Comparison of ENCODE assay signal across 1 cellular context in genomic region chr19:34994643-34995471, GRCh38.
TF ChIP-seq lines count a peak whose summit lies in the region.

No MANE protein-coding gene starts in this region.

TF ChIP-seq in HepG2, 621 proteins besides CTCF, POLR2A, EP300 and RAD21 (continued from another document and continues in another):
- TF ChIP-seq, protein P1, sequence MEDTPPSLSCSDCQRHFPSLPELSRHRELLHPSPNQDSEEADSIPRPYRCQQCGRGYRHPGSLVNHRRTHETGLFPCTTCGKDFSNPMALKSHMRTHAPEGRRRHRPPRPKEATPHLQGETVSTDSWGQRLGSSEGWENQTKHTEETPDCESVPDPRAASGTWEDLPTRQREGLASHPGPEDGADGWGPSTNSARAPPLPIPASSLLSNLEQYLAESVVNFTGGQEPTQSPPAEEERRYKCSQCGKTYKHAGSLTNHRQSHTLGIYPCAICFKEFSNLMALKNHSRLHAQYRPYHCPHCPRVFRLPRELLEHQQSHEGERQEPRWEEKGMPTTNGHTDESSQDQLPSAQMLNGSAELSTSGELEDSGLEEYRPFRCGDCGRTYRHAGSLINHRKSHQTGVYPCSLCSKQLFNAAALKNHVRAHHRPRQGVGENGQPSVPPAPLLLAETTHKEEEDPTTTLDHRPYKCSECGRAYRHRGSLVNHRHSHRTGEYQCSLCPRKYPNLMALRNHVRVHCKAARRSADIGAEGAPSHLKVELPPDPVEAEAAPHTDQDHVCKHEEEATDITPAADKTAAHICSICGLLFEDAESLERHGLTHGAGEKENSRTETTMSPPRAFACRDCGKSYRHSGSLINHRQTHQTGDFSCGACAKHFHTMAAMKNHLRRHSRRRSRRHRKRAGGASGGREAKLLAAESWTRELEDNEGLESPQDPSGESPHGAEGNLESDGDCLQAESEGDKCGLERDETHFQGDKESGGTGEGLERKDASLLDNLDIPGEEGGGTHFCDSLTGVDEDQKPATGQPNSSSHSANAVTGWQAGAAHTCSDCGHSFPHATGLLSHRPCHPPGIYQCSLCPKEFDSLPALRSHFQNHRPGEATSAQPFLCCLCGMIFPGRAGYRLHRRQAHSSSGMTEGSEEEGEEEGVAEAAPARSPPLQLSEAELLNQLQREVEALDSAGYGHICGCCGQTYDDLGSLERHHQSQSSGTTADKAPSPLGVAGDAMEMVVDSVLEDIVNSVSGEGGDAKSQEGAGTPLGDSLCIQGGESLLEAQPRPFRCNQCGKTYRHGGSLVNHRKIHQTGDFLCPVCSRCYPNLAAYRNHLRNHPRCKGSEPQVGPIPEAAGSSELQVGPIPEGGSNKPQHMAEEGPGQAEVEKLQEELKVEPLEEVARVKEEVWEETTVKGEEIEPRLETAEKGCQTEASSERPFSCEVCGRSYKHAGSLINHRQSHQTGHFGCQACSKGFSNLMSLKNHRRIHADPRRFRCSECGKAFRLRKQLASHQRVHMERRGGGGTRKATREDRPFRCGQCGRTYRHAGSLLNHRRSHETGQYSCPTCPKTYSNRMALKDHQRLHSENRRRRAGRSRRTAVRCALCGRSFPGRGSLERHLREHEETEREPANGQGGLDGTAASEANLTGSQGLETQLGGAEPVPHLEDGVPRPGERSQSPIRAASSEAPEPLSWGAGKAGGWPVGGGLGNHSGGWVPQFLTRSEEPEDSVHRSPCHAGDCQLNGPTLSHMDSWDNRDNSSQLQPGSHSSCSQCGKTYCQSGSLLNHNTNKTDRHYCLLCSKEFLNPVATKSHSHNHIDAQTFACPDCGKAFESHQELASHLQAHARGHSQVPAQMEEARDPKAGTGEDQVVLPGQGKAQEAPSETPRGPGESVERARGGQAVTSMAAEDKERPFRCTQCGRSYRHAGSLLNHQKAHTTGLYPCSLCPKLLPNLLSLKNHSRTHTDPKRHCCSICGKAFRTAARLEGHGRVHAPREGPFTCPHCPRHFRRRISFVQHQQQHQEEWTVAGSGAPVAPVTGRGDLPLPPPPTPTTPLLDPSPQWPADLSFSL (CRISPR knock-in tag; IDR thresholded peaks at IDR 0.05): no peak; the same call in 1 of the 2 replicates
- peak; percentile 43; the same call in 1 of the 2 replicates for TF ChIP-seq MIXL1 (CRISPR knock-in tag; IDR thresholded peaks at IDR 0.05)
- peak; percentile 71 for TF ChIP-seq KLF11 (CRISPR knock-in tag; IDR thresholded peaks at IDR 0.05)
- TF ChIP-seq ERF (CRISPR knock-in tag; IDR thresholded peaks at IDR 0.05): peak; percentile 84
- TF ChIP-seq ZBTB7A (CRISPR knock-in tag; IDR thresholded peaks at IDR 0.05): no peak; the same call in 1 of the 2 replicates
- no peak for TF ChIP-seq ZNF501 (CRISPR knock-in tag; IDR thresholded peaks at IDR 0.05)
- TF ChIP-seq RXRB (CRISPR knock-in tag; IDR thresholded peaks at IDR 0.05; ENCODE audit: borderline replicate concordance): peak; percentile 90
- TF ChIP-seq POLR2G (IDR thresholded peaks at IDR 0.05; ENCODE audit: low read depth, low read length): peak; percentile 65
- no peak for TF ChIP-seq MNT (IDR thresholded peaks at IDR 0.05)
- TF ChIP-seq GFI1 (CRISPR knock-in tag; IDR thresholded peaks at IDR 0.05; ENCODE audit: borderline replicate concordance): peak; percentile 46; the same call in 1 of the 2 replicates
- TF ChIP-seq ZNF383 (CRISPR knock-in tag; IDR thresholded peaks at IDR 0.05; ENCODE audit: borderline replicate concordance): no peak
- peak; percentile 84 for TF ChIP-seq CSRNP1 (CRISPR knock-in tag; IDR thresholded peaks at IDR 0.05)
- peak; percentile 42 for TF ChIP-seq KAT8 (CRISPR knock-in tag; IDR thresholded peaks at IDR 0.05)
- peak; percentile 64; the same call in 1 of the 2 replicates for TF ChIP-seq CREM (IDR thresholded peaks at IDR 0.05)
- TF ChIP-seq CREM (CRISPR knock-in tag; IDR thresholded peaks at IDR 0.05): no peak
- TF ChIP-seq, protein P2, sequence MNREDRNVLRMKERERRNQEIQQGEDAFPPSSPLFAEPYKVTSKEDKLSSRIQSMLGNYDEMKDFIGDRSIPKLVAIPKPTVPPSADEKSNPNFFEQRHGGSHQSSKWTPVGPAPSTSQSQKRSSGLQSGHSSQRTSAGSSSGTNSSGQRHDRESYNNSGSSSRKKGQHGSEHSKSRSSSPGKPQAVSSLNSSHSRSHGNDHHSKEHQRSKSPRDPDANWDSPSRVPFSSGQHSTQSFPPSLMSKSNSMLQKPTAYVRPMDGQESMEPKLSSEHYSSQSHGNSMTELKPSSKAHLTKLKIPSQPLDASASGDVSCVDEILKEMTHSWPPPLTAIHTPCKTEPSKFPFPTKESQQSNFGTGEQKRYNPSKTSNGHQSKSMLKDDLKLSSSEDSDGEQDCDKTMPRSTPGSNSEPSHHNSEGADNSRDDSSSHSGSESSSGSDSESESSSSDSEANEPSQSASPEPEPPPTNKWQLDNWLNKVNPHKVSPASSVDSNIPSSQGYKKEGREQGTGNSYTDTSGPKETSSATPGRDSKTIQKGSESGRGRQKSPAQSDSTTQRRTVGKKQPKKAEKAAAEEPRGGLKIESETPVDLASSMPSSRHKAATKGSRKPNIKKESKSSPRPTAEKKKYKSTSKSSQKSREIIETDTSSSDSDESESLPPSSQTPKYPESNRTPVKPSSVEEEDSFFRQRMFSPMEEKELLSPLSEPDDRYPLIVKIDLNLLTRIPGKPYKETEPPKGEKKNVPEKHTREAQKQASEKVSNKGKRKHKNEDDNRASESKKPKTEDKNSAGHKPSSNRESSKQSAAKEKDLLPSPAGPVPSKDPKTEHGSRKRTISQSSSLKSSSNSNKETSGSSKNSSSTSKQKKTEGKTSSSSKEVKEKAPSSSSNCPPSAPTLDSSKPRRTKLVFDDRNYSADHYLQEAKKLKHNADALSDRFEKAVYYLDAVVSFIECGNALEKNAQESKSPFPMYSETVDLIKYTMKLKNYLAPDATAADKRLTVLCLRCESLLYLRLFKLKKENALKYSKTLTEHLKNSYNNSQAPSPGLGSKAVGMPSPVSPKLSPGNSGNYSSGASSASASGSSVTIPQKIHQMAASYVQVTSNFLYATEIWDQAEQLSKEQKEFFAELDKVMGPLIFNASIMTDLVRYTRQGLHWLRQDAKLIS (CRISPR knock-in tag; IDR thresholded peaks at IDR 0.05): no peak
- TF ChIP-seq ZNF530 (CRISPR knock-in tag; IDR thresholded peaks at IDR 0.05; ENCODE audit: low read depth): no peak
- no peak for TF ChIP-seq MYNN (CRISPR knock-in tag; IDR thresholded peaks at IDR 0.05; ENCODE audit: low read depth)
- no peak for TF ChIP-seq CHCHD3 (CRISPR knock-in tag; IDR thresholded peaks at IDR 0.05)
- TF ChIP-seq, protein P3, sequence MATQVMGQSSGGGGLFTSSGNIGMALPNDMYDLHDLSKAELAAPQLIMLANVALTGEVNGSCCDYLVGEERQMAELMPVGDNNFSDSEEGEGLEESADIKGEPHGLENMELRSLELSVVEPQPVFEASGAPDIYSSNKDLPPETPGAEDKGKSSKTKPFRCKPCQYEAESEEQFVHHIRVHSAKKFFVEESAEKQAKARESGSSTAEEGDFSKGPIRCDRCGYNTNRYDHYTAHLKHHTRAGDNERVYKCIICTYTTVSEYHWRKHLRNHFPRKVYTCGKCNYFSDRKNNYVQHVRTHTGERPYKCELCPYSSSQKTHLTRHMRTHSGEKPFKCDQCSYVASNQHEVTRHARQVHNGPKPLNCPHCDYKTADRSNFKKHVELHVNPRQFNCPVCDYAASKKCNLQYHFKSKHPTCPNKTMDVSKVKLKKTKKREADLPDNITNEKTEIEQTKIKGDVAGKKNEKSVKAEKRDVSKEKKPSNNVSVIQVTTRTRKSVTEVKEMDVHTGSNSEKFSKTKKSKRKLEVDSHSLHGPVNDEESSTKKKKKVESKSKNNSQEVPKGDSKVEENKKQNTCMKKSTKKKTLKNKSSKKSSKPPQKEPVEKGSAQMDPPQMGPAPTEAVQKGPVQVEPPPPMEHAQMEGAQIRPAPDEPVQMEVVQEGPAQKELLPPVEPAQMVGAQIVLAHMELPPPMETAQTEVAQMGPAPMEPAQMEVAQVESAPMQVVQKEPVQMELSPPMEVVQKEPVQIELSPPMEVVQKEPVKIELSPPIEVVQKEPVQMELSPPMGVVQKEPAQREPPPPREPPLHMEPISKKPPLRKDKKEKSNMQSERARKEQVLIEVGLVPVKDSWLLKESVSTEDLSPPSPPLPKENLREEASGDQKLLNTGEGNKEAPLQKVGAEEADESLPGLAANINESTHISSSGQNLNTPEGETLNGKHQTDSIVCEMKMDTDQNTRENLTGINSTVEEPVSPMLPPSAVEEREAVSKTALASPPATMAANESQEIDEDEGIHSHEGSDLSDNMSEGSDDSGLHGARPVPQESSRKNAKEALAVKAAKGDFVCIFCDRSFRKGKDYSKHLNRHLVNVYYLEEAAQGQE (IDR thresholded peaks at IDR 0.05; ENCODE audit: borderline replicate concordance in 1 of 2, low read depth in 1 of 2, low read length in 2 of 2): 0 out of 4 replicates have a peak, but pooled peaks of 1 of the 2 experiments have one; percentile 12
- no peak for TF ChIP-seq ATRX (CRISPR knock-in tag; IDR thresholded peaks at IDR 0.05; ENCODE audit: borderline replicate concordance)
- no peak for TF ChIP-seq ZNF260 (CRISPR knock-in tag; IDR thresholded peaks at IDR 0.05; ENCODE audit: borderline replicate concordance, low read depth)
- TF ChIP-seq ZBTB34 (CRISPR knock-in tag; IDR thresholded peaks at IDR 0.05): peak; percentile 71; the same call in 1 of the 2 replicates
- TF ChIP-seq ZSCAN31 (CRISPR knock-in tag; IDR thresholded peaks at IDR 0.05; ENCODE audit: low read depth): no peak; the same call in 1 of the 2 replicates
- no peak for TF ChIP-seq HNF4G (IDR thresholded peaks at IDR 0.05; ENCODE audit: borderline replicate concordance, low read depth, low read length)
- TF ChIP-seq HNF4G (CRISPR knock-in tag; IDR thresholded peaks at IDR 0.05; ENCODE audit: borderline replicate concordance, low read depth): no peak; the same call in 1 of the 2 replicates
- TF ChIP-seq, protein P4, sequence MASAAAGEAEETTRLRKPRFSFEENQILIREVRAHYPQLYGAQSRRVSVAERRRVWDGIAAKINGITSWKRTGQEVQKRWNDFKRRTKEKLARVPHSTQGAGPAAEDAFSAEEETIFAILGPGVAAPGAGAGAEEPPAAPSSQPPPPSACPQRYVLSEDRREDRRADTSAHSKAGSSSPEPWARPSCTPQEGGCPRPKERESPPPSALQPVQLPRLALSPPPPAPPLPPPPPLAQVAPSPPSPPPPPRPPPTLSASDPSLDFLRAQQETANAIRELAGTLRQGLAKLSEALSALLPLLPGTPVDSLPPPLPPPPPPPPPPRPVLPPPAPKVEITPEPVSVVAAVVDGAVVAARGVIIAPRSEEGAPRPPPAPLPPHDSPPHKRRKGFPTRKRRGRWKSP (CRISPR knock-in tag; IDR thresholded peaks at IDR 0.05): 0 out of 2 replicates have a peak, but pooled peaks have one; percentile 8
- TF ChIP-seq ZNF687 (CRISPR knock-in tag; IDR thresholded peaks at IDR 0.05): peak; percentile 85
